In genomic region chr1:26112407-26112775, GRCh38 we compare ENCODE assay signal across 6 cellular contexts. TPM values are rescaled to one million over a fixed set of nuclear protein-coding genes. Genes with fewer than 3 reads are reported as not detected.
DNase-seq lines count a peak whose midpoint lies in the region; ATAC-seq and TF ChIP-seq lines count a peak whose summit lies in the region.

No MANE protein-coding gene starts in this region.

- H3K9me3 ChIP-seq in psoas muscle: no peaks in the 10 kb centered on the region

- peak overlapping the region; percentile 86 for H3K4me3 ChIP-seq in coronary artery
- peak overlapping the region; percentile 98 for H3K4me3 ChIP-seq in psoas muscle

- intact Hi-C loops in psoas muscle (cut with DNase I): loop anchor here in 1 of 2 donors (10.0 kb wide), 1 partner anchor 122 kb away; the partner anchor contains the start of gene CEP85

- H3K36me3 ChIP-seq in psoas muscle (ENCODE audit: insufficient read depth in 1 of 2, low read depth in 1 of 2): peaks cover 0 to 12% of the 10 kb centered on the region in 2 donors

- in situ Hi-C loops in GM18951 (cut with MboI; ENCODE audit: low sequenced_read_pairs, unreplicated experiment): no loop called here

- peak; percentile 35 for TF ChIP-seq POLR2A in GM18951 (IDR thresholded peaks at IDR 0.05; ENCODE audit: extremely low read depth, insufficient read depth, insufficient read length)

- DNase-seq in MV-4-11 (lab: John Stamatoyannopoulos, UW) (peak; percentile 50), coronary artery (ENCODE audit: low spot score) (no peak), psoas muscle (no peak), NCI-H1436 treated with DMSO at 0.1 percent for 48 hours (lab: John Stamatoyannopoulos, UW) (no peak), DMS114 treated with DMSO at 0.1 percent for 48 hours (lab: John Stamatoyannopoulos, UW; ENCODE audit: unreplicated experiment) (no peak)

- H3K4me1 ChIP-seq in psoas muscle: peaks cover 29% of the 10 kb centered on the region

- 1% methylated on average over 9 of the region's 9 CpGs for WGBS in psoas muscle, 3 donors

- TF ChIP-seq CTCF in coronary artery (IDR thresholded peaks at IDR 0.05) (no peak), psoas muscle (IDR thresholded peaks at IDR 0.05) (no peak)

- no peaks in the 10 kb centered on the region for H3K27me3 ChIP-seq in psoas muscle (ENCODE audit: insufficient read depth in 3 of 3, low read length in 2 of 3)

- ATAC-seq in psoas muscle: peak in 2 of 4 donors; percentile 4 to 14

- H3K27ac ChIP-seq in coronary artery (peak overlapping the region; percentile 82 to 92), psoas muscle (peak overlapping the region; percentile 96)

RNA-seq across cellular contexts. Expression of gene PDIK1L, which starts 0.8 kb away (rescaled TPM):
- total RNA-seq in psoas muscle: 1 to 10 TPM; 3.1 to 7.0 (median 5.3) TPM
- 1 to 10 TPM; 1.4 to 5.8 (median 2.4) TPM for polyA plus RNA-seq in psoas muscle

RNA-seq across cellular contexts. Expression of gene TRIM63, which starts 45.0 kb away (rescaled TPM):
- 1,000 to 10,000 TPM in 1 of 4 donors, 100 to 1,000 TPM in 2, 10 to 100 TPM in 1; 74.2 to 2,937 (median 350) TPM for total RNA-seq in psoas muscle
- polyA plus RNA-seq in psoas muscle: 1,000 to 10,000 TPM in 2 of 3 donors, 100 to 1,000 TPM in 1; 369 to 2,799 (median 1,951) TPM

RNA-seq across cellular contexts. Expression of gene FAM110D, which starts 46.5 kb away (rescaled TPM):
- 1 to 10 TPM; 1.2 to 2.9 (median 1.3) TPM for total RNA-seq in psoas muscle
- 1 to 10 TPM; 1.4 to 1.7 (median 1.7) TPM for polyA plus RNA-seq in psoas muscle

RNA-seq across cellular contexts. Expression of gene C1orf232, which starts 56.4 kb away (rescaled TPM):
- total RNA-seq in psoas muscle: not detected
- polyA plus RNA-seq in psoas muscle: not detected

RNA-seq across cellular contexts. Expression of gene ZNF593, which starts 57.3 kb away (rescaled TPM):
- total RNA-seq in psoas muscle: 100 to 1,000 TPM in 1 of 4 donors, 10 to 100 TPM in 3; 75.2 to 116 (median 78.3) TPM
- 100 to 1,000 TPM in 2 of 3 donors, 10 to 100 TPM in 1; 65.7 to 236 (median 162) TPM for polyA plus RNA-seq in psoas muscle
